In the genomic region with DNA sequence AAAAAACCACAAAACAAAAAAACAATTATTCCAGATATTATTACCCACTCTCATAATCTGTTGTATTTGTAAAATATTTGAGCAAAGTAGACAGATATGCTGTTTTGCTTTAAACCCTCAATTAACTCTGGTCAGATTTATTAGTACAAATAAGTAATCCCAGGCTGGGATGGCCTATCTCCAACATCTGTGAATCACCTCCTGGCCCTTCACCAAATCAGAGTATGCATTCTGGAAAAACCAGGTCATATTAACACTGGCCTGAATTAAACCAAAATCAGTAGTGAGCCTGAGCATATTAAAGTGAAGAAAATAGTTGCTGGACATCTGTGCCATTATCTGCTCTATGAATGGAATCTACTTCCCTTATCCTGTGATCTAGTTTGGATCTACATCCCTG, we compare ENCODE assay signal across 9 cellular contexts. TPM values are rescaled to one million over a fixed set of nuclear protein-coding genes. Genes with fewer than 3 reads are reported as not detected.
DNase-seq lines count a peak whose midpoint lies in the region; ATAC-seq and TF ChIP-seq lines count a peak whose summit lies in the region.
"Had no signal": no experiment of that assay in that cellular context is flagged by ENCODE, and none has a peak within 500 bp of the region (broad histone marks: within the 10 kb centered on the region; RNA-seq: fewer than 3 reads in every experiment).

No MANE protein-coding gene starts in this region.

- TF ChIP-seq EP300 in stomach (IDR thresholded peaks at IDR 0.05): no peak

- peak; percentile 55 to 75 for ATAC-seq in left cardiac atrium
- no peak for ATAC-seq in GM21515 (IDR thresholded peaks at IDR 0.05; ENCODE audit: unreplicated experiment)
- no peak for ATAC-seq in activated CD4-positive, CD25-positive, alpha-beta regulatory T cell treated with anti-CD3 and anti-CD28 coated beads, Interleukin-2, amount 50 U/mL, for 24 hours

- intact Hi-C loops in left cardiac atrium (cut with DNase I): loop anchor here in 1 of 2 donors (5.0 kb wide), 1 partner anchor 40 kb away; a partner anchor contains a TSS
- intact Hi-C loops in stomach (cut with DNase I; ENCODE audit: low total_unique reads): no loop called here

- H3K27me3 ChIP-seq in stomach: no peaks in the 10 kb centered on the region

- no peak for TF ChIP-seq CTCF in stomach (IDR thresholded peaks at IDR 0.05)

- H3K36me3 ChIP-seq in stomach: peaks cover 37 to 55% (median 51%) of the 10 kb centered on the region in 4 donors

- no peaks in the 10 kb centered on the region for H3K9me3 ChIP-seq in stomach

- H3K27ac ChIP-seq in stomach: peak overlapping the region in 4 of 5 donors; percentile 57 to 66 (median 60)

- TF ChIP-seq POLR2A in stomach (IDR thresholded peaks at IDR 0.05): no peak

- DNase-seq in HPDE6-E6E7 (ENCODE audit: extremely low spot score) (peak; percentile 44), amniotic epithelial cell (ENCODE audit: low read depth) (peak; percentile 86), left cardiac atrium (peak; percentile 48), stomach (peak; percentile 67), HK-2 (ENCODE audit: unreplicated experiment) (no peak)
- no peak for DNase-seq in activated effector memory CD4-positive, alpha-beta T cell treated with Interleukin-2 at 50 U/mL for 16 hours
- DNase-seq: SHP77 treated with DMSO at 0.1 percent for 48 hours had no signal

- no peak overlapping the region for H3K4me3 ChIP-seq in stomach

- H3K4me1 ChIP-seq in stomach: peaks cover 16 to 68% (median 33%) of the 10 kb centered on the region in 4 donors

RNA-seq across cellular contexts. Expression of a gene that starts 41.0 kb away (rescaled TPM):
- total RNA-seq in left cardiac atrium (100 to 1,000 TPM; 106 to 241 TPM), stomach (100 to 1,000 TPM in 4 of 5 donors, 10 to 100 TPM in 1; 70.4 to 207 (median 159) TPM)
- 10 to 100 TPM; 31.3 to 46.6 (median 42.3) TPM for polyA plus RNA-seq in stomach

RNA-seq across cellular contexts. Expression of a gene that starts 58.9 kb away (rescaled TPM):
- 10 to 100 TPM; 38.1 to 40.6 TPM for total RNA-seq in left cardiac atrium
- total RNA-seq in stomach: 10 to 100 TPM; 16.2 to 81.7 (median 20.6) TPM
- polyA plus RNA-seq in stomach: 10 to 100 TPM in 2 of 3 donors, 1 to 10 TPM in 1; 9.6 to 10.5 (median 10.5) TPM

Comparison
In these comparisons a context has a peak if more than half of its experiments do, and no peak if none do; other contexts are left out.
1. DNase-seq: peak in HPDE6-E6E7 (single experiment), amniotic epithelial cell (single experiment), left cardiac atrium (single experiment) and stomach (single experiment); none in activated effector memory CD4-positive, alpha-beta T cell treated with Interleukin-2 at 50 U/mL for 16 hours (single experiment) and HK-2 (single experiment).
2. ATAC-seq: peak in left cardiac atrium (2 of 2); none in GM21515 (single experiment) and activated CD4-positive, CD25-positive, alpha-beta regulatory T cell treated with anti-CD3 and anti-CD28 coated beads, Interleukin-2, amount 50 U/mL, for 24 hours (0 of 2).